Comparison of ENCODE assay signal across 9 cellular contexts in genomic region chr10:47152861-47153349, GRCh38.
A peak's percentile ranks its signal among the peaks of the same experiment; 100 is the strongest.
DNase-seq lines count a peak whose midpoint lies in the region; ATAC-seq, FAIRE-seq and TF ChIP-seq lines count a peak whose summit lies in the region.
"Had no signal": no experiment of that assay in that cellular context is flagged by ENCODE, and none has a peak within 500 bp of the region (broad histone marks: within the 10 kb centered on the region; RNA-seq: fewer than 3 reads in every experiment).

No MANE protein-coding gene starts in this region.

- H3K27me3 Mint-ChIP-seq in activated CD4-positive, alpha-beta T cell treated with anti-CD3 and anti-CD28 coated beads for 36 hours, result no peaks in the 10 kb centered on the region

- POLR2A ChIA-PET in activated CD4-positive, alpha-beta T cell treated with anti-CD3 and anti-CD28 coated beads for 36 hours (lab: Charles Lee), result no interaction called here
- POLR2A ChIA-PET in endothelial cell of umbilical vein (lab: Charles Lee), result no interaction called here

- H3K9me1 ChIP-seq in endothelial cell of umbilical vein (replicated peaks; ENCODE audit: control insufficient read depth, extremely low read depth, insufficient read depth, low read length), result no peaks in the 10 kb centered on the region

- no peaks in the 10 kb centered on the region for H3K4me1 ChIP-seq in endothelial cell of umbilical vein (ENCODE audit: control insufficient read depth, extremely low read depth, insufficient read depth, low read length)

- no TSS peak for BruUV-seq in endothelial cell of umbilical vein (replicated peaks; lab: Mats Ljungman, UMichigan)

- H2AFZ ChIP-seq in endothelial cell of umbilical vein (ENCODE audit: low read depth, low read length), result no peak overlapping the region

- H3K27ac Mint-ChIP-seq in activated CD4-positive, alpha-beta T cell treated with anti-CD3 and anti-CD28 coated beads for 36 hours, result peak overlapping the region; percentile 14

- peaks cover 19% of the 10 kb centered on the region for H3K9me3 Mint-ChIP-seq in activated CD4-positive, alpha-beta T cell treated with anti-CD3 and anti-CD28 coated beads for 36 hours (ENCODE audit: low read depth)

- no peak overlapping the region for H3K4me3 ChIP-seq in endothelial cell of umbilical vein (replicated peaks in 1 of 3; ENCODE audit: insufficient read depth in 1 of 3, low read depth in 1 of 3, low read length in 3 of 3)

- ATAC-seq in activated CD4-positive, alpha-beta T cell treated with anti-CD3 and anti-CD28 coated beads for 36 hours, result peak; percentile 63
- peak; percentile 66 for ATAC-seq in stimulated activated naive CD8-positive, alpha-beta T cell treated with anti-CD3 and anti-CD28 coated beads, Interleukin-15, Interleukin-2, amounts not matched to agents 100 U/mL and 50 U/mL, for 24 hours
- ATAC-seq in GM19324 (IDR thresholded peaks at IDR 0.05; ENCODE audit: low FRiP score, unreplicated experiment), result no peak

- intact Hi-C loops in activated CD4-positive, alpha-beta T cell treated with anti-CD3 and anti-CD28 coated beads for 36 hours (cut with DNase I, micrococcal nuclease), result no loop called here
- intact Hi-C loops in endothelial cell of umbilical vein (cut with micrococcal nuclease), result no loop called here

- TF ChIP-seq POLR2A in endothelial cell of umbilical vein (IDR thresholded peaks at IDR 0.05; ENCODE audit: low read depth, low read length), result no peak

- no peaks in the 10 kb centered on the region for H3K27me3 ChIP-seq in endothelial cell of umbilical vein (ENCODE audit: control insufficient read depth in 2 of 2, insufficient read depth in 2 of 2, low read length in 2 of 2)

- no peaks in the 10 kb centered on the region for H3K36me3 ChIP-seq in endothelial cell of umbilical vein (ENCODE audit: control insufficient read depth in 2 of 2, extremely low read depth in 1 of 2, insufficient read depth in 2 of 2, low read length in 2 of 2)

- peaks cover 10% of the 10 kb centered on the region for H3K4me1 Mint-ChIP-seq in activated CD4-positive, alpha-beta T cell treated with anti-CD3 and anti-CD28 coated beads for 36 hours

- H3K9ac ChIP-seq in endothelial cell of umbilical vein (replicated peaks; ENCODE audit: extremely low read depth, insufficient read depth, low read length), result no peak overlapping the region

- no peak overlapping the region for H3K27ac ChIP-seq in endothelial cell of umbilical vein (ENCODE audit: insufficient read depth, low read depth, low read length)

- no peak for FAIRE-seq in endothelial cell of umbilical vein (lab: Jason Lieb, UNC)

- dilution Hi-C loops in endothelial cell of umbilical vein (cut with MboI; ENCODE audit: extremely low pct_ligation_motif_present, low sequenced_read_pairs), result no loop called here

- H3K9me3 ChIP-seq in endothelial cell of umbilical vein (replicated peaks; ENCODE audit: control insufficient read depth, insufficient read depth, low read length), result no peaks in the 10 kb centered on the region

- no peak overlapping the region for H3K4me3 Mint-ChIP-seq in activated CD4-positive, alpha-beta T cell treated with anti-CD3 and anti-CD28 coated beads for 36 hours

- H3K36me3 Mint-ChIP-seq in activated CD4-positive, alpha-beta T cell treated with anti-CD3 and anti-CD28 coated beads for 36 hours (ENCODE audit: low read depth), result peaks cover 8% of the 10 kb centered on the region

- CTCF ChIA-PET in activated CD4-positive, alpha-beta T cell treated with anti-CD3 and anti-CD28 coated beads for 36 hours (lab: Charles Lee), result interaction anchor here (0.6 to 1.7 kb wide), 8 partner anchors 14 to 163 kb away, joined by 3 to 8 read pairs (median 3); no protein-coding TSS in a partner anchor
- CTCF ChIA-PET in endothelial cell of umbilical vein (lab: Charles Lee), result interaction anchor here (1.3 kb wide), 1 partner anchor 13 kb away, joined by 3 read pairs; no protein-coding TSS in a partner anchor

- no peak overlapping the region for H3K4me2 ChIP-seq in endothelial cell of umbilical vein (ENCODE audit: insufficient read depth, low read length)

- TF ChIP-seq CTCF in endothelial cell of umbilical vein (IDR thresholded peaks at IDR 0.05; ENCODE audit: extremely low read depth in 1 of 2, insufficient read depth in 1 of 2, low read depth in 1 of 2, low read length in 2 of 2), result peak; percentile 1 to 12

- no peaks in the 10 kb centered on the region for H3K79me2 ChIP-seq in endothelial cell of umbilical vein (ENCODE audit: control insufficient read depth, insufficient read depth, low read length)

- DNase-seq in activated CD4-positive, alpha-beta T cell treated with anti-CD3 and anti-CD28 coated beads for 36 hours, result no peak
- DNase-seq in activated CD4-positive, alpha-beta T cell treated with anti-CD3 and anti-CD28 coated beads, Interleukin-2, amount 50 U/mL, for 1 hour, result no peak
- DNase-seq in NOMO-1 treated with DMSO at 0.1 percent for 48 hours (lab: John Stamatoyannopoulos, UW; ENCODE audit: unreplicated experiment) (peak; percentile 54), endothelial cell of umbilical vein (ENCODE audit: low read depth, low spot score) (peak; percentile 8), NCI-H1048 (lab: John Stamatoyannopoulos, UW) (no peak), NCI-H146 treated with DMSO at 0.1 percent for 48 hours (lab: John Stamatoyannopoulos, UW; ENCODE audit: unreplicated experiment) (no peak)
- no peak for DNase-seq in stimulated activated naive CD8-positive, alpha-beta T cell treated with anti-CD3 and anti-CD28 coated beads, Interleukin-15, Interleukin-2, amounts not matched to agents 100 U/mL and 50 U/mL, for 24 hours
- DNase-seq: C1 segment of cervical spinal cord had no signal

- H4K20me1 ChIP-seq in endothelial cell of umbilical vein (replicated peaks; ENCODE audit: control insufficient read depth, extremely low read depth, insufficient read depth, low read length), result no peaks in the 10 kb centered on the region

TF ChIP-seq in endothelial cell of umbilical vein, 7 proteins besides CTCF, POLR2A, EP300 and RAD21:
- TF ChIP-seq FOS (IDR thresholded peaks at IDR 0.05; ENCODE audit: borderline replicate concordance, insufficient read depth, low read length), result peak; percentile 52
- no peak for TF ChIP-seq POLR2AphosphoS5 (IDR thresholded peaks at IDR 0.05; ENCODE audit: insufficient read depth, low read depth, low read length)
- no peak for TF ChIP-seq MAX (IDR thresholded peaks at IDR 0.05; ENCODE audit: insufficient read depth, insufficient read length)
- no peak for TF ChIP-seq GATA2 (IDR thresholded peaks at IDR 0.05; ENCODE audit: insufficient read depth, insufficient read length, low read depth, low read length)
- peak; percentile 24 for TF ChIP-seq JUN (IDR thresholded peaks at IDR 0.05; ENCODE audit: borderline replicate concordance, insufficient read depth, insufficient read length, low read depth)
- TF ChIP-seq MYC (IDR thresholded peaks at IDR 0.05; ENCODE audit: low read depth, low read length), result no peak
TF ChIP-seq in endothelial cell of umbilical vein: peak in this region for 2.

Comparison
In these comparisons a context has a peak if more than half of its experiments do, and no peak if none do; other contexts are left out.
1. DNase-seq: peak in NOMO-1 treated with DMSO at 0.1 percent for 48 hours (single experiment) and endothelial cell of umbilical vein (single experiment); none in activated CD4-positive, alpha-beta T cell treated with anti-CD3 and anti-CD28 coated beads for 36 hours (single experiment), activated CD4-positive, alpha-beta T cell treated with anti-CD3 and anti-CD28 coated beads, Interleukin-2, amount 50 U/mL, for 1 hour (single experiment), stimulated activated naive CD8-positive, alpha-beta T cell treated with anti-CD3 and anti-CD28 coated beads, Interleukin-15, Interleukin-2, amounts not matched to agents 100 U/mL and 50 U/mL, for 24 hours (single experiment), NCI-H1048 (single experiment) and NCI-H146 treated with DMSO at 0.1 percent for 48 hours (single experiment).